In the genomic region with DNA sequence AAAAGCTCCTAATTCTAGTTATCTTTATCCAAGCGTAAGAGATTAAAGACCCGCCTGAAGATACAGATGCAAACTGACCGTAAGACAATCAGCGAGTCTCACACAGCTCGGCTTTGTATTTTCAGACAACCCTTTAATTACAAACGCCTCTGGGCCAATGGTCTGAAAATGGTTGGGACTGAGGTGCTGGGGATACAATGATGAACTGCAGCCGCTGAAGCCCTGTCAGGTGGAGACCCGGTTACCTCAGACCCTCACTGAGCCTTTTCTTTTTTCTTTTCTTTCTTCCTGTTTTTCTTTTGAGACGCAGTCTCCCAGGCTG, we compare ENCODE assay signal across 8 cellular contexts. TPM values are rescaled to one million over a fixed set of nuclear protein-coding genes. Genes with fewer than 3 reads are reported as not detected.
DNase-seq lines count a peak whose midpoint lies in the region; ATAC-seq and TF ChIP-seq lines count a peak whose summit lies in the region.

No MANE protein-coding gene starts in this region.

- H3K27me3 ChIP-seq in neural cell (ENCODE audit: insufficient read depth, low read depth, low read length): no peaks in the 10 kb centered on the region

- H3K4me3 ChIP-seq in fibroblast of mammary gland (ENCODE audit: control insufficient read depth, low read depth, low read length): peak overlapping the region; percentile 95
- peak overlapping the region; percentile 72 for H3K4me3 ChIP-seq in neural cell (ENCODE audit: low read length)

- H3K27ac ChIP-seq in neural cell (ENCODE audit: low read length): peak overlapping the region; percentile 61

- H2AFZ ChIP-seq in neural cell (ENCODE audit: low read depth, low read length): peak overlapping the region; percentile 16

- no peaks in the 10 kb centered on the region for H3K9me3 ChIP-seq in neural cell (ENCODE audit: low read length)

- peak overlapping the region; percentile 95 to 99 (median 97) for H3K4me3 Mint-ChIP-seq in T-cell

- no peaks in the 10 kb centered on the region for H3K27me3 Mint-ChIP-seq in T-cell

- H4K20me1 ChIP-seq in neural cell (ENCODE audit: insufficient read depth): no peaks in the 10 kb centered on the region

- peak overlapping the region; percentile 99 to 100 for H3K27ac Mint-ChIP-seq in T-cell

- H3K79me2 ChIP-seq in neural cell (replicated peaks; ENCODE audit: insufficient read depth, low read length): peaks cover 17% of the 10 kb centered on the region

- TF ChIP-seq CTCF in GM13976 (IDR thresholded peaks at IDR 0.05; ENCODE audit: borderline replicate concordance, control extremely low read depth, extremely low read depth, insufficient read depth, missing control alignments) (no peak), fibroblast of mammary gland (conservative IDR thresholded peaks at IDR 0.05; ENCODE audit: control insufficient read depth, insufficient read depth, low read depth, low read length) (no peak), neural cell (IDR thresholded peaks at IDR 0.05; ENCODE audit: poor library complexity, severe bottlenecking) (no peak)

- H3K4me2 ChIP-seq in neural cell (ENCODE audit: low read length): peak overlapping the region; percentile 65

- CTCF ChIA-PET in T-cell (lab: Charles Lee): interaction anchor here (0.6 to 2.4 kb wide), 10 partner anchors 9 to 937 kb away, joined by 3 to 12 read pairs (median 4); a partner anchor contains a TSS

- no peaks in the 10 kb centered on the region for H3K9me3 Mint-ChIP-seq in T-cell

- no peaks in the 10 kb centered on the region for H3F3A ChIP-seq in neural cell (ENCODE audit: insufficient read depth, low read length, poor library complexity, severe bottlenecking)

- H3K36me3 Mint-ChIP-seq in T-cell: no peaks in the 10 kb centered on the region

- in situ Hi-C loops in ACHN (cut with HindIII; ENCODE audit: low pct_ligation_motif_present, low pct_unique_long_range_greater_than_20kb, low sequenced_read_pairs) (no loop called here), GM13976 (cut with MboI; ENCODE audit: low sequenced_read_pairs, unreplicated experiment) (no loop called here)

- DNase-seq in ACHN (peak; percentile 14), GM13976 (ENCODE audit: low spot score) (peak; percentile 46), T-cell (peak in 4 of 34 experiments; percentile 0 to 17 (median 8)), fibroblast of mammary gland (ENCODE audit: low read depth) (no peak), NCI-H1930 (lab: John Stamatoyannopoulos, UW) (no peak), DMS114 treated with DMSO at 0.1 percent for 48 hours (lab: John Stamatoyannopoulos, UW; ENCODE audit: unreplicated experiment) (no peak)

- TF ChIP-seq EP300 in neural cell (conservative IDR thresholded peaks at IDR 0.05; ENCODE audit: poor library complexity, severe bottlenecking): no peak

- no peaks in the 10 kb centered on the region for H3K9me2 ChIP-seq in neural cell (ENCODE audit: insufficient read depth, low read length)

- peak; percentile 14 for ATAC-seq in HG03097 (IDR thresholded peaks at IDR 0.05; ENCODE audit: low FRiP score, unreplicated experiment)
- ATAC-seq in T-cell (replicated peaks in 1 of 4): peak; percentile 12 to 37 (median 24)

- H3K9ac ChIP-seq in neural cell (ENCODE audit: low read length): peak overlapping the region; percentile 46

- H3K4me1 Mint-ChIP-seq in T-cell: peaks cover 16 to 18% (median 17%) of the 10 kb centered on the region in 3 donors

- POLR2A ChIA-PET in T-cell (lab: Charles Lee): interaction anchor here (0.6 to 2.6 kb wide), 16 partner anchors 10 to 1290 kb away, joined by 3 to 49 read pairs (median 3); a partner anchor contains a TSS

- no peak for TF ChIP-seq RAD21 in neural cell (conservative IDR thresholded peaks at IDR 0.05)

- H3K36me3 ChIP-seq in neural cell (ENCODE audit: insufficient read depth, low read length): no peaks in the 10 kb centered on the region

TF ChIP-seq in neural cell, 6 proteins besides CTCF, POLR2A, EP300 and RAD21:
- TF ChIP-seq, protein P1, sequence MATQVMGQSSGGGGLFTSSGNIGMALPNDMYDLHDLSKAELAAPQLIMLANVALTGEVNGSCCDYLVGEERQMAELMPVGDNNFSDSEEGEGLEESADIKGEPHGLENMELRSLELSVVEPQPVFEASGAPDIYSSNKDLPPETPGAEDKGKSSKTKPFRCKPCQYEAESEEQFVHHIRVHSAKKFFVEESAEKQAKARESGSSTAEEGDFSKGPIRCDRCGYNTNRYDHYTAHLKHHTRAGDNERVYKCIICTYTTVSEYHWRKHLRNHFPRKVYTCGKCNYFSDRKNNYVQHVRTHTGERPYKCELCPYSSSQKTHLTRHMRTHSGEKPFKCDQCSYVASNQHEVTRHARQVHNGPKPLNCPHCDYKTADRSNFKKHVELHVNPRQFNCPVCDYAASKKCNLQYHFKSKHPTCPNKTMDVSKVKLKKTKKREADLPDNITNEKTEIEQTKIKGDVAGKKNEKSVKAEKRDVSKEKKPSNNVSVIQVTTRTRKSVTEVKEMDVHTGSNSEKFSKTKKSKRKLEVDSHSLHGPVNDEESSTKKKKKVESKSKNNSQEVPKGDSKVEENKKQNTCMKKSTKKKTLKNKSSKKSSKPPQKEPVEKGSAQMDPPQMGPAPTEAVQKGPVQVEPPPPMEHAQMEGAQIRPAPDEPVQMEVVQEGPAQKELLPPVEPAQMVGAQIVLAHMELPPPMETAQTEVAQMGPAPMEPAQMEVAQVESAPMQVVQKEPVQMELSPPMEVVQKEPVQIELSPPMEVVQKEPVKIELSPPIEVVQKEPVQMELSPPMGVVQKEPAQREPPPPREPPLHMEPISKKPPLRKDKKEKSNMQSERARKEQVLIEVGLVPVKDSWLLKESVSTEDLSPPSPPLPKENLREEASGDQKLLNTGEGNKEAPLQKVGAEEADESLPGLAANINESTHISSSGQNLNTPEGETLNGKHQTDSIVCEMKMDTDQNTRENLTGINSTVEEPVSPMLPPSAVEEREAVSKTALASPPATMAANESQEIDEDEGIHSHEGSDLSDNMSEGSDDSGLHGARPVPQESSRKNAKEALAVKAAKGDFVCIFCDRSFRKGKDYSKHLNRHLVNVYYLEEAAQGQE (IDR thresholded peaks at IDR 0.05; ENCODE audit: borderline replicate concordance): no peak
- TF ChIP-seq EZH2 (IDR thresholded peaks at IDR 0.05; ENCODE audit: borderline replicate concordance, insufficient read depth, low read length, poor library complexity, severe bottlenecking) (no peak), SMC3 (conservative IDR thresholded peaks at IDR 0.05; ENCODE audit: poor library complexity) (no peak), MXI1 (conservative IDR thresholded peaks at IDR 0.05; ENCODE audit: poor library complexity, severe bottlenecking) (no peak), TAF1 (IDR thresholded peaks at IDR 0.05; ENCODE audit: low read depth) (no peak), POLR2AphosphoS5 (IDR thresholded peaks at IDR 0.05) (no peak)

RNA-seq across cellular contexts. Expression of a gene that starts 0.7 kb away (rescaled TPM):
- 10 to 100 TPM; 31.1 to 54.9 (median 40.4) TPM for total RNA-seq in T-cell
- 72.4 and 85.3 TPM in 2 replicates for polyA plus RNA-seq in neural cell
- polyA minus RNA-seq in neural cell: 36.0 and 38.8 TPM in 2 replicates

Comparison
In these comparisons a context has a peak if more than half of its experiments do, and no peak if none do; other contexts are left out.
1. DNase-seq: peak in ACHN (single experiment) and GM13976 (single experiment); none in fibroblast of mammary gland (single experiment), NCI-H1930 (0 of 2) and DMS114 treated with DMSO at 0.1 percent for 48 hours (single experiment).